Comparison of ENCODE assay signal across 26 cellular contexts in genomic region chr5:117880932-117881331, GRCh38.
"Had no signal": no experiment of that assay in that cellular context is flagged by ENCODE, and none has a peak within 500 bp of the region (broad histone marks: within the 10 kb centered on the region; RNA-seq: fewer than 3 reads in every experiment).

No MANE protein-coding gene starts in this region.

- H3K4me1 ChIP-seq: ascending aorta, breast epithelium, colonic mucosa had no signal

- H3K9me3 ChIP-seq: ascending aorta, breast epithelium, colonic mucosa had no signal

- H3K4me3 ChIP-seq: ascending aorta, breast epithelium, cardiac muscle cell, colonic mucosa had no signal

- H3K27me3 ChIP-seq: ascending aorta, breast epithelium, cardiac muscle cell, colonic mucosa had no signal

- DNase-seq: activated CD4-positive, alpha-beta memory T cell treated with anti-CD3 and anti-CD28 coated beads, Interleukin-2, amount 10 ng/mL, durations not matched to agents 7 days and 5 days; activated CD4-positive, alpha-beta T cell treated with anti-CD3 and anti-CD28 coated beads for 1 hour; activated CD4-positive, alpha-beta T cell treated with anti-CD3 and anti-CD28 coated beads for 4 hours; activated CD4-positive, alpha-beta T cell treated with anti-CD3 and anti-CD28 coated beads, Interleukin-2, amount 10 ng/mL, durations not matched to agents 7 days and 5 days; activated CD4-positive, alpha-beta T cell treated with anti-CD3 and anti-CD28 coated beads, Interleukin-2, amount 50 U/mL, for 4 hours; activated CD8-positive, alpha-beta memory T cell treated with anti-CD3 and anti-CD28 coated beads, Interleukin-2, amount 50 U/mL, for 48 hours; activated gamma-delta T cell; activated naive CD4-positive, alpha-beta T cell; activated naive CD4-positive, alpha-beta T cell treated with anti-CD3 and anti-CD28 coated beads, Interleukin-2, amount 10 ng/mL, durations not matched to agents 7 days and 5 days; activated naive CD8-positive, alpha-beta T cell treated with anti-CD3 and anti-CD28 coated beads, Interleukin-2, amount 10 ng/mL, durations not matched to agents 7 days and 5 days; activated T-cell treated with anti-CD3 and anti-CD28 coated beads for 4 hours; activated T-cell treated with anti-CD3 and anti-CD28 coated beads, Interleukin-2, amount 50 U/mL, for 24 hours; activated T-cell treated with anti-CD3 and anti-CD28 coated beads, Interleukin-2, amount 50 U/mL, for 72 hours; central memory CD4-positive, alpha-beta T cell; colonic mucosa; effector memory CD4-positive, alpha-beta T cell; endodermal cell; foreskin fibroblast; head of caudate nucleus; hypothalamus had no signal

- H3K36me3 ChIP-seq: ascending aorta, breast epithelium, cardiac muscle cell, colonic mucosa had no signal

- ATAC-seq: activated naive CD4-positive, alpha-beta T cell treated with anti-CD3 and anti-CD28 coated beads, Interleukin-2, amount 50 U/mL, for 72 hours; activated T-cell treated with anti-CD3 and anti-CD28 coated beads, Interleukin-2, amount 50 U/mL, for 72 hours; esophagus mucosa; WTC11 had no signal

- H3K27ac ChIP-seq: ascending aorta, breast epithelium, cardiac muscle cell, colonic mucosa had no signal
